In genomic region chr3:113169876-113170452, GRCh38 we compare ENCODE assay signal across 25 cellular contexts. TPM values are rescaled to one million over a fixed set of nuclear protein-coding genes. Genes with fewer than 3 reads are reported as not detected.
A peak's percentile ranks its signal among the peaks of the same experiment; 100 is the strongest.
DNase-seq lines count a peak whose midpoint lies in the region; ATAC-seq and TF ChIP-seq lines count a peak whose summit lies in the region.
"Had no signal": no experiment of that assay in that cellular context is flagged by ENCODE, and none has a peak within 500 bp of the region (broad histone marks: within the 10 kb centered on the region; RNA-seq: fewer than 3 reads in every experiment).

No MANE protein-coding gene starts in this region.

- H4K8ac ChIP-seq in trophoblast cell (ENCODE audit: low read depth, low read length) = peak overlapping the region; percentile 5

- TF ChIP-seq CTCF in GM23338 (conservative IDR thresholded peaks at IDR 0.05; ENCODE audit: low read depth in 2 of 2) (no peak), WTC11 (IDR thresholded peaks at IDR 0.05) (no peak), gastroesophageal sphincter (IDR thresholded peaks at IDR 0.05) (peak in 1 of 4 experiments; percentile 22), mucosa of descending colon (IDR thresholded peaks at IDR 0.05) (no peak)

- no peak overlapping the region for H3K4me3 ChIP-seq in GM23338
- H3K4me3 ChIP-seq in gastroesophageal sphincter = no peak overlapping the region
- no peak overlapping the region for H3K4me3 ChIP-seq in trophoblast cell (ENCODE audit: low read depth, low read length)
- no peak overlapping the region for H3K4me3 ChIP-seq in mucosa of descending colon
- H3K4me3 ChIP-seq in CD8-positive, alpha-beta memory T cell (ENCODE audit: low read length) = no peak overlapping the region

- DNase-seq in GM23338 (ENCODE audit: low spot score) = no peak
- no peak for DNase-seq in WTC11 (ENCODE audit: low spot score)
- no peak for DNase-seq in trophoblast cell
- no peak for DNase-seq in mucosa of descending colon
- DNase-seq in KG1 (lab: John Stamatoyannopoulos, UW) = no peak
- no peak for DNase-seq in superior temporal gyrus (ENCODE audit: extremely low spot score)
- DNase-seq in CD8-positive, alpha-beta memory T cell = no peak
- DNase-seq: activated CD4-positive, alpha-beta T cell treated with anti-CD3 and anti-CD28 coated beads for 36 hours; activated CD8-positive, alpha-beta T cell treated with anti-CD3 and anti-CD28 coated beads for 36 hours; activated naive CD4-positive, alpha-beta T cell treated with anti-CD3 and anti-CD28 coated beads, Interleukin-2, amount 50 U/mL, for 16 hours; Calu3; immature natural killer cell; left colon; NCI-H1436; NCI-H2081; NCI-H748 treated with DMSO at 0.1 percent for 48 hours; SIG-M5; stimulated activated naive B cell treated with anti-CD40 and anti-IgM and Interleukin-4, amounts not matched to agents 10 μg/mL and 1 μg/mL and 100 μg/mL, for 72 hours; substantia nigra had no signal

- no peak overlapping the region for H3K27ac ChIP-seq in GM23338 (ENCODE audit: low read depth)
- H3K27ac ChIP-seq in gastroesophageal sphincter = peak overlapping the region in 3 of 4 donors; percentile 29 to 85 (median 84)
- H3K27ac ChIP-seq in trophoblast cell (ENCODE audit: low read depth, low read length) = no peak overlapping the region
- H3K27ac ChIP-seq in CD8-positive, alpha-beta memory T cell (ENCODE audit: low read depth, low read length) = no peak overlapping the region
- H3K27ac ChIP-seq: HL-60, neutrophil had no signal

- peak overlapping the region; percentile 7 for H3K4ac ChIP-seq in trophoblast cell (ENCODE audit: low read depth, low read length)

- CTCF ChIA-PET in WTC11 (lab: Charles Lee) = interaction anchor here (1.1 kb wide), 1 partner anchor 88 kb away, joined by 3 read pairs; no protein-coding TSS in a partner anchor
- CTCF ChIA-PET in CD8-positive, alpha-beta memory T cell (lab: Charles Lee) = no interaction called here

- no peaks in the 10 kb centered on the region for H3F3A ChIP-seq in GM23338 (replicated peaks; ENCODE audit: low read depth)

- intact Hi-C loops in mucosa of descending colon (cut with DNase I, micrococcal nuclease) = no loop called here

- H3K9me3 ChIP-seq in gastroesophageal sphincter = no peaks in the 10 kb centered on the region
- H3K9me3 ChIP-seq in trophoblast cell (ENCODE audit: insufficient read depth, low read depth, low read length) = no peaks in the 10 kb centered on the region
- H3K9me3 ChIP-seq in mucosa of descending colon = no peaks in the 10 kb centered on the region
- H3K9me3 ChIP-seq in CD8-positive, alpha-beta memory T cell (ENCODE audit: low read length) = no peaks in the 10 kb centered on the region
- H3K9me3 ChIP-seq: neutrophil had no signal

- H2AFZ ChIP-seq in GM23338 (peak overlapping the region; percentile 57; the same call in 1 of the 2 replicates), trophoblast cell (ENCODE audit: insufficient read depth, low read length, poor library complexity) (peak overlapping the region; percentile 8)

- H3K9ac ChIP-seq in trophoblast cell (ENCODE audit: low read length) = no peak overlapping the region

- peaks cover 24% of the 10 kb centered on the region for H3K79me1 ChIP-seq in trophoblast cell (ENCODE audit: low read length)

- H3K27me3 Mint-ChIP-seq in GM23338 (ENCODE audit: insufficient read depth, low read depth, poor library complexity) = no peaks in the 10 kb centered on the region
- H3K27me3 Mint-ChIP-seq in WTC11 (ENCODE audit: low read depth) = no peaks in the 10 kb centered on the region; the same call in 1 of the 2 replicates
- peaks cover 4 to 12% of the 10 kb centered on the region in 2 donors for H3K27me3 Mint-ChIP-seq in CD8-positive, alpha-beta memory T cell
- H3K27me3 Mint-ChIP-seq: activated CD8-positive, alpha-beta T cell treated with anti-CD3 and anti-CD28 coated beads for 36 hours; stimulated activated naive B cell treated with anti-CD40 and anti-IgM and Interleukin-4, amounts not matched to agents 10 μg/mL and 1 μg/mL and 100 μg/mL, for 72 hours had no signal

- no peak overlapping the region for H3K23ac ChIP-seq in trophoblast cell (ENCODE audit: low read length)

- H3K4me3 Mint-ChIP-seq in GM23338 (no peak overlapping the region), WTC11 (no peak overlapping the region)
- no peak overlapping the region for H3K4me3 Mint-ChIP-seq in CD8-positive, alpha-beta memory T cell
- H3K4me3 Mint-ChIP-seq: activated CD4-positive, alpha-beta T cell treated with anti-CD3 and anti-CD28 coated beads for 36 hours; activated CD8-positive, alpha-beta T cell treated with anti-CD3 and anti-CD28 coated beads for 36 hours; activated T-helper 17 cell treated with anti-CD3 and anti-CD28 coated beads, Interleukin-2, amount 50 U/mL, for 72 hours; CD14-positive monocyte; immature natural killer cell; stimulated activated naive B cell treated with anti-CD40 and anti-IgM and Interleukin-4, amounts not matched to agents 10 μg/mL and 1 μg/mL and 100 μg/mL, for 72 hours had no signal

- WGBS in gastroesophageal sphincter (ENCODE audit: low coverage in 1 of 2), 2 donors = 50 to 58% methylated on average over 1 to 5 of the region's 6 CpGs
- no CpG with 5 or more reads among the region's 6 CpGs for WGBS in trophoblast cell (ENCODE audit: extremely low coverage, insufficient coverage, insufficient read length)

- H3K27ac Mint-ChIP-seq in GM23338 (no peak overlapping the region), WTC11 (no peak overlapping the region)
- no peak overlapping the region for H3K27ac Mint-ChIP-seq in CD8-positive, alpha-beta memory T cell
- H3K27ac Mint-ChIP-seq: activated CD4-positive, alpha-beta T cell treated with anti-CD3 and anti-CD28 coated beads for 36 hours; activated CD8-positive, alpha-beta T cell treated with anti-CD3 and anti-CD28 coated beads for 36 hours; activated T-helper 17 cell treated with anti-CD3 and anti-CD28 coated beads, Interleukin-2, amount 50 U/mL, for 72 hours; immature natural killer cell; progenitor cell of endocrine pancreas; stimulated activated naive B cell treated with anti-CD40 and anti-IgM and Interleukin-4, amounts not matched to agents 10 μg/mL and 1 μg/mL and 100 μg/mL, for 72 hours had no signal

- H4K20me1 ChIP-seq in GM23338 (replicated peaks; ENCODE audit: insufficient read depth) = no peaks in the 10 kb centered on the region

- H3K18ac ChIP-seq in trophoblast cell (ENCODE audit: low read length) = peak overlapping the region; percentile 15

- peak overlapping the region; percentile 23 for H2BK120ac ChIP-seq in trophoblast cell (ENCODE audit: insufficient read depth, low read length, poor library complexity)

- ATAC-seq in GM23338 = peak; percentile 23; the same call in 2 of the 3 replicates
- ATAC-seq in WTC11 = peak; percentile 46; the same call in 1 of the 2 replicates
- ATAC-seq in gastroesophageal sphincter = no peak
- ATAC-seq in mucosa of descending colon = no peak
- ATAC-seq: activated CD4-positive, alpha-beta T cell treated with anti-CD3 and anti-CD28 coated beads for 36 hours; activated CD8-positive, alpha-beta T cell treated with anti-CD3 and anti-CD28 coated beads for 36 hours; activated T-helper 17 cell treated with anti-CD3 and anti-CD28 coated beads, Interleukin-2, amount 50 U/mL, for 72 hours; left colon; stimulated activated naive B cell treated with anti-CD40 and anti-IgM and Interleukin-4, amounts not matched to agents 10 μg/mL and 1 μg/mL and 100 μg/mL, for 72 hours had no signal

- no peaks in the 10 kb centered on the region for H3K36me3 ChIP-seq in GM23338 (ENCODE audit: insufficient read depth)
- H3K36me3 ChIP-seq in gastroesophageal sphincter = no peaks in the 10 kb centered on the region
- H3K36me3 ChIP-seq in trophoblast cell (ENCODE audit: control insufficient read depth in 1 of 2, insufficient read depth in 2 of 2, low read length in 2 of 2) = no peaks in the 10 kb centered on the region
- H3K36me3 ChIP-seq in mucosa of descending colon (ENCODE audit: low read depth) = no peaks in the 10 kb centered on the region
- H3K36me3 ChIP-seq in CD8-positive, alpha-beta memory T cell (ENCODE audit: insufficient read depth, low read length) = no peaks in the 10 kb centered on the region
- H3K36me3 ChIP-seq: neutrophil had no signal

- no peaks in the 10 kb centered on the region for H3K9me2 ChIP-seq in GM23338 (ENCODE audit: insufficient read depth)

- peak overlapping the region; percentile 13 for H2AK5ac ChIP-seq in trophoblast cell (ENCODE audit: low read length)

- POLR2A ChIA-PET in WTC11 (lab: Charles Lee) = no interaction called here
- POLR2A ChIA-PET in CD8-positive, alpha-beta memory T cell (lab: Charles Lee) = no interaction called here

- H3K4me1 ChIP-seq in GM23338 (ENCODE audit: insufficient read depth) (peaks cover 31% of the 10 kb centered on the region), gastroesophageal sphincter (peaks cover 14 to 69% (median 27%) of the 10 kb centered on the region in 3 donors), trophoblast cell (ENCODE audit: control insufficient read depth in 1 of 2, insufficient read depth in 2 of 2, low read length in 2 of 2) (peaks cover 14 to 23% of the 10 kb centered on the region in 2 experiments), mucosa of descending colon (ENCODE audit: low read depth) (peaks cover 7% of the 10 kb centered on the region)
- no peaks in the 10 kb centered on the region for H3K4me1 ChIP-seq in CD8-positive, alpha-beta memory T cell (ENCODE audit: insufficient read depth, low read length)

- no peak for TF ChIP-seq POLR2A in gastroesophageal sphincter (IDR thresholded peaks at IDR 0.05)

- H3K79me2 ChIP-seq in GM23338 (replicated peaks; ENCODE audit: insufficient read depth) = no peaks in the 10 kb centered on the region
- no peaks in the 10 kb centered on the region for H3K79me2 ChIP-seq in trophoblast cell (ENCODE audit: control insufficient read depth, insufficient read depth, low read length, poor library complexity)

- H3K36me3 Mint-ChIP-seq in GM23338 (ENCODE audit: low read depth) (no peaks in the 10 kb centered on the region), WTC11 (no peaks in the 10 kb centered on the region)
- H3K36me3 Mint-ChIP-seq in CD8-positive, alpha-beta memory T cell = no peaks in the 10 kb centered on the region
- H3K36me3 Mint-ChIP-seq: CD14-positive monocyte; immature natural killer cell; stimulated activated naive B cell treated with anti-CD40 and anti-IgM and Interleukin-4, amounts not matched to agents 10 μg/mL and 1 μg/mL and 100 μg/mL, for 72 hours had no signal

- H3K14ac ChIP-seq in trophoblast cell (ENCODE audit: low read length) = peak overlapping the region; percentile 30

- no peak for TF ChIP-seq EP300 in gastroesophageal sphincter (IDR thresholded peaks at IDR 0.05)

- H4K91ac ChIP-seq in trophoblast cell (ENCODE audit: low read depth, low read length) = peak overlapping the region; percentile 71

- peak overlapping the region; percentile 63 for H2BK12ac ChIP-seq in trophoblast cell (ENCODE audit: low read length)

- H3K9me3 Mint-ChIP-seq in GM23338 = no peaks in the 10 kb centered on the region
- peaks cover 5% of the 10 kb centered on the region for H3K9me3 Mint-ChIP-seq in WTC11
- peaks cover 0 to 5% (median 0%) of the 10 kb centered on the region in 5 donors for H3K9me3 Mint-ChIP-seq in CD8-positive, alpha-beta memory T cell
- H3K9me3 Mint-ChIP-seq: activated CD8-positive, alpha-beta T cell treated with anti-CD3 and anti-CD28 coated beads for 36 hours; activated T-helper 17 cell treated with anti-CD3 and anti-CD28 coated beads, Interleukin-2, amount 50 U/mL, for 72 hours; CD14-positive monocyte; immature natural killer cell; stimulated activated naive B cell treated with anti-CD40 and anti-IgM and Interleukin-4, amounts not matched to agents 10 μg/mL and 1 μg/mL and 100 μg/mL, for 72 hours had no signal

- H4K12ac ChIP-seq in trophoblast cell (ENCODE audit: low read depth, low read length) = peak overlapping the region; percentile 9

- H3K4me1 Mint-ChIP-seq in GM23338 (peaks cover 22% of the 10 kb centered on the region), WTC11 (peaks cover 18% of the 10 kb centered on the region)
- H3K4me1 Mint-ChIP-seq in CD8-positive, alpha-beta memory T cell = no peaks in the 10 kb centered on the region
- H3K4me1 Mint-ChIP-seq: activated T-helper 17 cell treated with anti-CD3 and anti-CD28 coated beads, Interleukin-2, amount 50 U/mL, for 72 hours; immature natural killer cell; stimulated activated naive B cell treated with anti-CD40 and anti-IgM and Interleukin-4, amounts not matched to agents 10 μg/mL and 1 μg/mL and 100 μg/mL, for 72 hours had no signal

- H3K27me3 ChIP-seq in GM23338 (ENCODE audit: insufficient read depth) = no peaks in the 10 kb centered on the region
- no peaks in the 10 kb centered on the region for H3K27me3 ChIP-seq in gastroesophageal sphincter
- H3K27me3 ChIP-seq in trophoblast cell (ENCODE audit: insufficient read depth, low read length) = no peaks in the 10 kb centered on the region
- H3K27me3 ChIP-seq in CD8-positive, alpha-beta memory T cell (ENCODE audit: insufficient read depth, low read length, poor library complexity, severe bottlenecking) = no peaks in the 10 kb centered on the region
- H3K27me3 ChIP-seq: neutrophil had no signal

- H2BK5ac ChIP-seq in trophoblast cell (ENCODE audit: low read depth, low read length, poor library complexity) = no peak overlapping the region

- H3K4me2 ChIP-seq in GM23338 (no peak overlapping the region), trophoblast cell (ENCODE audit: low read length) (no peak overlapping the region)

RNA-seq across cellular contexts. Expression of gene BOC, which starts 41.4 kb away (rescaled TPM):
- total RNA-seq in GM23338 (2014; rRNA removed; shearing (Covaris generic)) = 3.0 and 4.1 TPM in 2 replicates
- polyA plus RNA-seq in GM23338 (2016; fragmentation: Nextera tagmentation; extraction: Ambion mirVana) = 2.1 and 3.2 TPM in 2 replicates
- 6.6 to 8.0 TPM (median 7.2 TPM) in 3 replicates for total RNA-seq in WTC11 (2021)
- 100 to 1,000 TPM in 1 of 4 donors, 10 to 100 TPM in 3; 41.5 to 130 (median 73.9) TPM for total RNA-seq in gastroesophageal sphincter
- polyA plus RNA-seq in trophoblast cell (2013) = 43.4 and 43.9 TPM in 2 replicates
- total RNA-seq in mucosa of descending colon = 10 to 100 TPM in 2 of 3 donors, 1 to 10 TPM in 1; 4.9 to 70.9 (median 12.1) TPM
- total RNA-seq in CD8-positive, alpha-beta memory T cell = not detected
- polyA plus RNA-seq in CD8-positive, alpha-beta memory T cell = not detected
- polyA plus RNA-seq: CD14-positive monocyte, immature natural killer cell had no signal

Comparison
In these comparisons a context has a peak if more than half of its experiments do, and no peak if none do; other contexts are left out.
1. ATAC-seq: peak in GM23338 (single experiment) and WTC11 (single experiment); none in gastroesophageal sphincter (single experiment) and mucosa of descending colon (single experiment).
2. H3K27ac ChIP-seq: peak in gastroesophageal sphincter (3 of 4); none in GM23338 (single experiment), trophoblast cell (single experiment) and CD8-positive, alpha-beta memory T cell (single experiment).